Comparison of ENCODE assay signal across 1 cellular context in the genomic region with DNA sequence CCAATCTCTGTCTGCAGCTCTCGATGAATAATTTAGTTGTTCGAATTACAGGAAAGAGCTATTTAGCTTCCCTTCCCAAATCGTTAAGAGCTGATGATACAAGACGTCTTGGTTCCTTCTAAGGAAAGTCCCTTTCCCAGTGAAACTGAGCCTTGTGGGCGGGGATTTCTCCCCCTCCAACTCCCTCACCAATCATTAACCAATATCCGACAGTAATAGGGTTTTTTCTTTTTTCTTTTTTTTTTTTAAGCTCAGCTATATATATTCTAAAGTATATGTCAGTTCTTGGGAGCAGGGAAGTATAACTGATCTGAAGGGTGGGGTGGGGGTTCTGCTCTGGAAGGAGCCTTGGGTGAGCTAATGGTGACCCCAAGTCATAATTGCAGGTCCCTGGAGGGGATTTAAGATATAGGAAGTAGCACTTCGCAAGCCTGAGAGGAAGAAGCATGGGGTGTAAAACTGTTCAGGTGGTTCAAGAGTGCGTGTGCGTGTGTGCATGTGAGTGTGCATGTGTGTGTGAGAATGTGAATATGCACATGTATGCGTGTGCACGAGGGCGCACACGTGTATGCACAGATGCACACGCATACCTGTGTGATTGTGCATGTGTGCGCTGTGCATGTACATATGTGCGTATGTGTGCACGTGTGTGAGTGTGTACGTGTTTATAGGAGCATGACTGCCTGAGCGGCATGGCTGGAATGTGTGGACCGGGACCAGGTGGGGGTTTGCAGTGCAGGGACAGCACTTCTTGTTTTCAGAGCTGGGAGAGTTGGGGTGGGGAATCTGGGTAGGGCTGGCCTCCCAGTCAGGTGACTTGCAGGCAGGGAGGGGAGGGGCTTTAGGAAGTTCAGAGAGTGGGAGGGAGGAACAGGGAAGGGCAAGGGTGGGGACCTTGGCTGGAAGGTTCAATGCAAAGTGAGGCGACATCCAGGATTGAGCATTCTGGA.
TF ChIP-seq lines count a peak whose summit lies in the region.

No MANE protein-coding gene starts in this region.

TF ChIP-seq in K562, 482 proteins besides CTCF, POLR2A, EP300 and RAD21 (continued from another document and continues in another):
- TF ChIP-seq, protein P1, sequence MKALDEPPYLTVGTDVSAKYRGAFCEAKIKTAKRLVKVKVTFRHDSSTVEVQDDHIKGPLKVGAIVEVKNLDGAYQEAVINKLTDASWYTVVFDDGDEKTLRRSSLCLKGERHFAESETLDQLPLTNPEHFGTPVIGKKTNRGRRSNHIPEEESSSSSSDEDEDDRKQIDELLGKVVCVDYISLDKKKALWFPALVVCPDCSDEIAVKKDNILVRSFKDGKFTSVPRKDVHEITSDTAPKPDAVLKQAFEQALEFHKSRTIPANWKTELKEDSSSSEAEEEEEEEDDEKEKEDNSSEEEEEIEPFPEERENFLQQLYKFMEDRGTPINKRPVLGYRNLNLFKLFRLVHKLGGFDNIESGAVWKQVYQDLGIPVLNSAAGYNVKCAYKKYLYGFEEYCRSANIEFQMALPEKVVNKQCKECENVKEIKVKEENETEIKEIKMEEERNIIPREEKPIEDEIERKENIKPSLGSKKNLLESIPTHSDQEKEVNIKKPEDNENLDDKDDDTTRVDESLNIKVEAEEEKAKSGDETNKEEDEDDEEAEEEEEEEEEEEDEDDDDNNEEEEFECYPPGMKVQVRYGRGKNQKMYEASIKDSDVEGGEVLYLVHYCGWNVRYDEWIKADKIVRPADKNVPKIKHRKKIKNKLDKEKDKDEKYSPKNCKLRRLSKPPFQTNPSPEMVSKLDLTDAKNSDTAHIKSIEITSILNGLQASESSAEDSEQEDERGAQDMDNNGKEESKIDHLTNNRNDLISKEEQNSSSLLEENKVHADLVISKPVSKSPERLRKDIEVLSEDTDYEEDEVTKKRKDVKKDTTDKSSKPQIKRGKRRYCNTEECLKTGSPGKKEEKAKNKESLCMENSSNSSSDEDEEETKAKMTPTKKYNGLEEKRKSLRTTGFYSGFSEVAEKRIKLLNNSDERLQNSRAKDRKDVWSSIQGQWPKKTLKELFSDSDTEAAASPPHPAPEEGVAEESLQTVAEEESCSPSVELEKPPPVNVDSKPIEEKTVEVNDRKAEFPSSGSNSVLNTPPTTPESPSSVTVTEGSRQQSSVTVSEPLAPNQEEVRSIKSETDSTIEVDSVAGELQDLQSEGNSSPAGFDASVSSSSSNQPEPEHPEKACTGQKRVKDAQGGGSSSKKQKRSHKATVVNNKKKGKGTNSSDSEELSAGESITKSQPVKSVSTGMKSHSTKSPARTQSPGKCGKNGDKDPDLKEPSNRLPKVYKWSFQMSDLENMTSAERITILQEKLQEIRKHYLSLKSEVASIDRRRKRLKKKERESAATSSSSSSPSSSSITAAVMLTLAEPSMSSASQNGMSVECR (CRISPR knock-in tag; IDR thresholded peaks at IDR 0.05) = 0 out of 2 replicates have a peak, but pooled peaks have one; percentile 45
- TF ChIP-seq, protein P2, sequence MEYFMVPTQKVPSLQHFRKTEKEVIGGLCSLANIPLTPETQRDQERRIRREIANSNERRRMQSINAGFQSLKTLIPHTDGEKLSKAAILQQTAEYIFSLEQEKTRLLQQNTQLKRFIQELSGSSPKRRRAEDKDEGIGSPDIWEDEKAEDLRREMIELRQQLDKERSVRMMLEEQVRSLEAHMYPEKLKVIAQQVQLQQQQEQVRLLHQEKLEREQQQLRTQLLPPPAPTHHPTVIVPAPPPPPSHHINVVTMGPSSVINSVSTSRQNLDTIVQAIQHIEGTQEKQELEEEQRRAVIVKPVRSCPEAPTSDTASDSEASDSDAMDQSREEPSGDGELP (CRISPR knock-in tag; IDR thresholded peaks at IDR 0.05; ENCODE audit: borderline replicate concordance) = peak; percentile 47; the same call in 1 of the 2 replicates
- TF ChIP-seq, protein P3, sequence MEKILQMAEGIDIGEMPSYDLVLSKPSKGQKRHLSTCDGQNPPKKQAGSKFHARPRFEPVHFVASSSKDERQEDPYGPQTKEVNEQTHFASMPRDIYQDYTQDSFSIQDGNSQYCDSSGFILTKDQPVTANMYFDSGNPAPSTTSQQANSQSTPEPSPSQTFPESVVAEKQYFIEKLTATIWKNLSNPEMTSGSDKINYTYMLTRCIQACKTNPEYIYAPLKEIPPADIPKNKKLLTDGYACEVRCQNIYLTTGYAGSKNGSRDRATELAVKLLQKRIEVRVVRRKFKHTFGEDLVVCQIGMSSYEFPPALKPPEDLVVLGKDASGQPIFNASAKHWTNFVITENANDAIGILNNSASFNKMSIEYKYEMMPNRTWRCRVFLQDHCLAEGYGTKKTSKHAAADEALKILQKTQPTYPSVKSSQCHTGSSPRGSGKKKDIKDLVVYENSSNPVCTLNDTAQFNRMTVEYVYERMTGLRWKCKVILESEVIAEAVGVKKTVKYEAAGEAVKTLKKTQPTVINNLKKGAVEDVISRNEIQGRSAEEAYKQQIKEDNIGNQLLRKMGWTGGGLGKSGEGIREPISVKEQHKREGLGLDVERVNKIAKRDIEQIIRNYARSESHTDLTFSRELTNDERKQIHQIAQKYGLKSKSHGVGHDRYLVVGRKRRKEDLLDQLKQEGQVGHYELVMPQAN (IDR thresholded peaks at IDR 0.05; ENCODE audit: borderline replicate concordance) = peak; percentile 54; the same call in 1 of the 2 replicates
- TF ChIP-seq RCOR1 (IDR thresholded peaks at IDR 0.05; ENCODE audit: borderline replicate concordance in 1 of 2, low read depth in 2 of 2, low read length in 2 of 2) (peak in 1 of 2 experiments; percentile 42; a peak in 1 of 4 replicates), MYC (IDR thresholded peaks at IDR 0.05; ENCODE audit: low read depth, low read length) (peak; percentile 9; the same call in 1 of the 2 replicates), MYC (CRISPR knock-in tag; IDR thresholded peaks at IDR 0.05; ENCODE audit: borderline replicate concordance, low read depth) (no peak), HDAC2 (IDR thresholded peaks at IDR 0.05) (peak; percentile 63; the same call in 1 of the 2 replicates), MAZ (CRISPR knock-in tag; conservative IDR thresholded peaks at IDR 0.05 in 1 of 2, IDR thresholded peaks at IDR 0.05 in 1 of 2) (peak in 1 of 2 experiments; percentile 57; a peak in 1 of 4 replicates), FOXJ2 (tag; IDR thresholded peaks at IDR 0.05) (no peak), CCNT2 (IDR thresholded peaks at IDR 0.05; ENCODE audit: borderline replicate concordance, extremely low read depth, insufficient read length, low read depth, low read length) (no peak), ZC3H4 (CRISPR knock-in tag; IDR thresholded peaks at IDR 0.05; ENCODE audit: borderline replicate concordance) (0 out of 2 replicates have a peak, but pooled peaks have one; percentile 20), TEAD4 (IDR thresholded peaks at IDR 0.05; ENCODE audit: low read length) (peak; percentile 61), TEAD4 (CRISPR knock-in tag; IDR thresholded peaks at IDR 0.05; ENCODE audit: borderline replicate concordance) (no peak), ETV1 (tag; conservative IDR thresholded peaks at IDR 0.05; ENCODE audit: low read depth) (0 out of 2 replicates have a peak, but pooled peaks have one; percentile 11)
- TF ChIP-seq, protein P4, sequence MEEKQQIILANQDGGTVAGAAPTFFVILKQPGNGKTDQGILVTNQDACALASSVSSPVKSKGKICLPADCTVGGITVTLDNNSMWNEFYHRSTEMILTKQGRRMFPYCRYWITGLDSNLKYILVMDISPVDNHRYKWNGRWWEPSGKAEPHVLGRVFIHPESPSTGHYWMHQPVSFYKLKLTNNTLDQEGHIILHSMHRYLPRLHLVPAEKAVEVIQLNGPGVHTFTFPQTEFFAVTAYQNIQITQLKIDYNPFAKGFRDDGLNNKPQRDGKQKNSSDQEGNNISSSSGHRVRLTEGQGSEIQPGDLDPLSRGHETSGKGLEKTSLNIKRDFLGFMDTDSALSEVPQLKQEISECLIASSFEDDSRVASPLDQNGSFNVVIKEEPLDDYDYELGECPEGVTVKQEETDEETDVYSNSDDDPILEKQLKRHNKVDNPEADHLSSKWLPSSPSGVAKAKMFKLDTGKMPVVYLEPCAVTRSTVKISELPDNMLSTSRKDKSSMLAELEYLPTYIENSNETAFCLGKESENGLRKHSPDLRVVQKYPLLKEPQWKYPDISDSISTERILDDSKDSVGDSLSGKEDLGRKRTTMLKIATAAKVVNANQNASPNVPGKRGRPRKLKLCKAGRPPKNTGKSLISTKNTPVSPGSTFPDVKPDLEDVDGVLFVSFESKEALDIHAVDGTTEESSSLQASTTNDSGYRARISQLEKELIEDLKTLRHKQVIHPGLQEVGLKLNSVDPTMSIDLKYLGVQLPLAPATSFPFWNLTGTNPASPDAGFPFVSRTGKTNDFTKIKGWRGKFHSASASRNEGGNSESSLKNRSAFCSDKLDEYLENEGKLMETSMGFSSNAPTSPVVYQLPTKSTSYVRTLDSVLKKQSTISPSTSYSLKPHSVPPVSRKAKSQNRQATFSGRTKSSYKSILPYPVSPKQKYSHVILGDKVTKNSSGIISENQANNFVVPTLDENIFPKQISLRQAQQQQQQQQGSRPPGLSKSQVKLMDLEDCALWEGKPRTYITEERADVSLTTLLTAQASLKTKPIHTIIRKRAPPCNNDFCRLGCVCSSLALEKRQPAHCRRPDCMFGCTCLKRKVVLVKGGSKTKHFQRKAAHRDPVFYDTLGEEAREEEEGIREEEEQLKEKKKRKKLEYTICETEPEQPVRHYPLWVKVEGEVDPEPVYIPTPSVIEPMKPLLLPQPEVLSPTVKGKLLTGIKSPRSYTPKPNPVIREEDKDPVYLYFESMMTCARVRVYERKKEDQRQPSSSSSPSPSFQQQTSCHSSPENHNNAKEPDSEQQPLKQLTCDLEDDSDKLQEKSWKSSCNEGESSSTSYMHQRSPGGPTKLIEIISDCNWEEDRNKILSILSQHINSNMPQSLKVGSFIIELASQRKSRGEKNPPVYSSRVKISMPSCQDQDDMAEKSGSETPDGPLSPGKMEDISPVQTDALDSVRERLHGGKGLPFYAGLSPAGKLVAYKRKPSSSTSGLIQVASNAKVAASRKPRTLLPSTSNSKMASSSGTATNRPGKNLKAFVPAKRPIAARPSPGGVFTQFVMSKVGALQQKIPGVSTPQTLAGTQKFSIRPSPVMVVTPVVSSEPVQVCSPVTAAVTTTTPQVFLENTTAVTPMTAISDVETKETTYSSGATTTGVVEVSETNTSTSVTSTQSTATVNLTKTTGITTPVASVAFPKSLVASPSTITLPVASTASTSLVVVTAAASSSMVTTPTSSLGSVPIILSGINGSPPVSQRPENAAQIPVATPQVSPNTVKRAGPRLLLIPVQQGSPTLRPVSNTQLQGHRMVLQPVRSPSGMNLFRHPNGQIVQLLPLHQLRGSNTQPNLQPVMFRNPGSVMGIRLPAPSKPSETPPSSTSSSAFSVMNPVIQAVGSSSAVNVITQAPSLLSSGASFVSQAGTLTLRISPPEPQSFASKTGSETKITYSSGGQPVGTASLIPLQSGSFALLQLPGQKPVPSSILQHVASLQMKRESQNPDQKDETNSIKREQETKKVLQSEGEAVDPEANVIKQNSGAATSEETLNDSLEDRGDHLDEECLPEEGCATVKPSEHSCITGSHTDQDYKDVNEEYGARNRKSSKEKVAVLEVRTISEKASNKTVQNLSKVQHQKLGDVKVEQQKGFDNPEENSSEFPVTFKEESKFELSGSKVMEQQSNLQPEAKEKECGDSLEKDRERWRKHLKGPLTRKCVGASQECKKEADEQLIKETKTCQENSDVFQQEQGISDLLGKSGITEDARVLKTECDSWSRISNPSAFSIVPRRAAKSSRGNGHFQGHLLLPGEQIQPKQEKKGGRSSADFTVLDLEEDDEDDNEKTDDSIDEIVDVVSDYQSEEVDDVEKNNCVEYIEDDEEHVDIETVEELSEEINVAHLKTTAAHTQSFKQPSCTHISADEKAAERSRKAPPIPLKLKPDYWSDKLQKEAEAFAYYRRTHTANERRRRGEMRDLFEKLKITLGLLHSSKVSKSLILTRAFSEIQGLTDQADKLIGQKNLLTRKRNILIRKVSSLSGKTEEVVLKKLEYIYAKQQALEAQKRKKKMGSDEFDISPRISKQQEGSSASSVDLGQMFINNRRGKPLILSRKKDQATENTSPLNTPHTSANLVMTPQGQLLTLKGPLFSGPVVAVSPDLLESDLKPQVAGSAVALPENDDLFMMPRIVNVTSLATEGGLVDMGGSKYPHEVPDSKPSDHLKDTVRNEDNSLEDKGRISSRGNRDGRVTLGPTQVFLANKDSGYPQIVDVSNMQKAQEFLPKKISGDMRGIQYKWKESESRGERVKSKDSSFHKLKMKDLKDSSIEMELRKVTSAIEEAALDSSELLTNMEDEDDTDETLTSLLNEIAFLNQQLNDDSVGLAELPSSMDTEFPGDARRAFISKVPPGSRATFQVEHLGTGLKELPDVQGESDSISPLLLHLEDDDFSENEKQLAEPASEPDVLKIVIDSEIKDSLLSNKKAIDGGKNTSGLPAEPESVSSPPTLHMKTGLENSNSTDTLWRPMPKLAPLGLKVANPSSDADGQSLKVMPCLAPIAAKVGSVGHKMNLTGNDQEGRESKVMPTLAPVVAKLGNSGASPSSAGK (IDR thresholded peaks at IDR 0.05) = peak; percentile 46; the same call in 1 of the 2 replicates
- TF ChIP-seq, protein P5, sequence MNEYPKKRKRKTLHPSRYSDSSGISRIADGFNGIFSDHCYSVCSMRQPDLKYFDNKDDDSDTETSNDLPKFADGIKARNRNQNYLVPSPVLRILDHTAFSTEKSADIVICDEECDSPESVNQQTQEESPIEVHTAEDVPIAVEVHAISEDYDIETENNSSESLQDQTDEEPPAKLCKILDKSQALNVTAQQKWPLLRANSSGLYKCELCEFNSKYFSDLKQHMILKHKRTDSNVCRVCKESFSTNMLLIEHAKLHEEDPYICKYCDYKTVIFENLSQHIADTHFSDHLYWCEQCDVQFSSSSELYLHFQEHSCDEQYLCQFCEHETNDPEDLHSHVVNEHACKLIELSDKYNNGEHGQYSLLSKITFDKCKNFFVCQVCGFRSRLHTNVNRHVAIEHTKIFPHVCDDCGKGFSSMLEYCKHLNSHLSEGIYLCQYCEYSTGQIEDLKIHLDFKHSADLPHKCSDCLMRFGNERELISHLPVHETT (CRISPR knock-in tag; conservative IDR thresholded peaks at IDR 0.05 in 1 of 2, IDR thresholded peaks at IDR 0.05 in 1 of 2) = 0 out of 4 replicates have a peak, but pooled peaks of 1 of the 2 experiments have one; percentile 36
- TF ChIP-seq, protein P6, sequence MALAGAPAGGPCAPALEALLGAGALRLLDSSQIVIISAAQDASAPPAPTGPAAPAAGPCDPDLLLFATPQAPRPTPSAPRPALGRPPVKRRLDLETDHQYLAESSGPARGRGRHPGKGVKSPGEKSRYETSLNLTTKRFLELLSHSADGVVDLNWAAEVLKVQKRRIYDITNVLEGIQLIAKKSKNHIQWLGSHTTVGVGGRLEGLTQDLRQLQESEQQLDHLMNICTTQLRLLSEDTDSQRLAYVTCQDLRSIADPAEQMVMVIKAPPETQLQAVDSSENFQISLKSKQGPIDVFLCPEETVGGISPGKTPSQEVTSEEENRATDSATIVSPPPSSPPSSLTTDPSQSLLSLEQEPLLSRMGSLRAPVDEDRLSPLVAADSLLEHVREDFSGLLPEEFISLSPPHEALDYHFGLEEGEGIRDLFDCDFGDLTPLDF (CRISPR knock-in tag; IDR thresholded peaks at IDR 0.05) = no peak
- TF ChIP-seq, protein P7, sequence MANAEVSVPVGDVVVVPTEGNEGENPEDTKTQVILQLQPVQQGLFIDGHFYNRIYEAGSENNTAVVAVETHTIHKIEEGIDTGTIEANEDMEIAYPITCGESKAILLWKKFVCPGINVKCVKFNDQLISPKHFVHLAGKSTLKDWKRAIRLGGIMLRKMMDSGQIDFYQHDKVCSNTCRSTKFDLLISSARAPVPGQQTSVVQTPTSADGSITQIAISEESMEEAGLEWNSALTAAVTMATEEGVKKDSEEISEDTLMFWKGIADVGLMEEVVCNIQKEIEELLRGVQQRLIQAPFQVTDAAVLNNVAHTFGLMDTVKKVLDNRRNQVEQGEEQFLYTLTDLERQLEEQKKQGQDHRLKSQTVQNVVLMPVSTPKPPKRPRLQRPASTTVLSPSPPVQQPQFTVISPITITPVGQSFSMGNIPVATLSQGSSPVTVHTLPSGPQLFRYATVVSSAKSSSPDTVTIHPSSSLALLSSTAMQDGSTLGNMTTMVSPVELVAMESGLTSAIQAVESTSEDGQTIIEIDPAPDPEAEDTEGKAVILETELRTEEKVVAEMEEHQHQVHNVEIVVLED (CRISPR knock-in tag; IDR thresholded peaks at IDR 0.05) = no peak
- TF ChIP-seq, protein P8, sequence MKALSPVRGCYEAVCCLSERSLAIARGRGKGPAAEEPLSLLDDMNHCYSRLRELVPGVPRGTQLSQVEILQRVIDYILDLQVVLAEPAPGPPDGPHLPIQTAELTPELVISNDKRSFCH (CRISPR knock-in tag; IDR thresholded peaks at IDR 0.05) = no peak
- TF ChIP-seq, protein P8 (tag; IDR thresholded peaks at IDR 0.05) = no peak
